ENCODE assay signal across 7 cellular contexts in genomic region chr2:46847726-46848421, GRCh38.
DNase-seq lines count a peak whose midpoint lies in the region; ATAC-seq, FAIRE-seq and TF ChIP-seq lines count a peak whose summit lies in the region.

No MANE protein-coding gene starts in this region.

- H3K9me3 ChIP-seq in esophagus muscularis mucosa, result no peaks in the 10 kb centered on the region

- H3K4me3 Mint-ChIP-seq in nephron, result peak overlapping the region in 1 of 3 experiments; percentile 12

- intact Hi-C loops in esophagus muscularis mucosa (cut with DNase I), result no loop called here

- peak overlapping the region; percentile 92 to 100 (median 98) for H3K27ac Mint-ChIP-seq in nephron

- H3K36me3 Mint-ChIP-seq in nephron (ENCODE audit: low read depth), result no peaks in the 10 kb centered on the region

- TF ChIP-seq EP300 in esophagus muscularis mucosa (IDR thresholded peaks at IDR 0.05), result no peak

- DNase-seq in RPMI7951 (ENCODE audit: low read depth) (peak; percentile 65), esophagus muscularis mucosa (ENCODE audit: extremely low spot score) (no peak), urothelium cell line (ENCODE audit: low spot score) (no peak), activated gamma-delta T cell (lab: John Stamatoyannopoulos, UW) (no peak)
- DNase-seq in activated CD4-positive, alpha-beta T cell treated with anti-CD3 and anti-CD28 coated beads for 1 hour, result no peak

- WGBS in esophagus muscularis mucosa, result 31% methylated on average over 5 of the region's 5 CpGs

- H3K27ac ChIP-seq in esophagus muscularis mucosa (replicated peaks in 1 of 4), result peak overlapping the region; percentile 87 to 95 (median 92)

- H3K4me1 ChIP-seq in esophagus muscularis mucosa, result peaks cover 59 to 93% (median 87%) of the 10 kb centered on the region in 4 donors

- H3K27me3 ChIP-seq in esophagus muscularis mucosa, result no peaks in the 10 kb centered on the region

- H3K4me1 Mint-ChIP-seq in nephron, result peaks cover 68% of the 10 kb centered on the region

- no peaks in the 10 kb centered on the region for H3K9me3 Mint-ChIP-seq in nephron

- TF ChIP-seq POLR2A in esophagus muscularis mucosa (IDR thresholded peaks at IDR 0.05; ENCODE audit: low read depth), result no peak

- ATAC-seq in HG02970 (IDR thresholded peaks at IDR 0.05; ENCODE audit: low FRiP score, unreplicated experiment), result no peak

- no peaks in the 10 kb centered on the region for H3K36me3 ChIP-seq in esophagus muscularis mucosa

- no peaks in the 10 kb centered on the region for H3K27me3 Mint-ChIP-seq in nephron (ENCODE audit: low read depth)

- H3K4me3 ChIP-seq in esophagus muscularis mucosa, result no peak overlapping the region

- peak; percentile 66 for FAIRE-seq in urothelium cell line (lab: Jason Lieb, UNC)

- TF ChIP-seq CTCF in esophagus muscularis mucosa (IDR thresholded peaks at IDR 0.05), result no peak
- no peak for TF ChIP-seq CTCF in nephron (IDR thresholded peaks at IDR 0.05; ENCODE audit: unreplicated experiment in 3 of 3)
